Comparison of ENCODE assay signal across 8 cellular contexts in genomic region chr17:72030067-72030899, GRCh38.
DNase-seq lines count a peak whose midpoint lies in the region; ATAC-seq and TF ChIP-seq lines count a peak whose summit lies in the region.

No MANE protein-coding gene starts in this region.

- no peaks in the 10 kb centered on the region for H3K9me3 ChIP-seq in parathyroid adenoma (ENCODE audit: control insufficient read depth, low read length)

- no TSS peak for BruUV-seq in MCF 10A (replicated peaks; lab: Mats Ljungman, UMichigan)

- H3K4me3 ChIP-seq in parathyroid adenoma (ENCODE audit: low read depth, low read length), result peak overlapping the region; percentile 31

- H3K4me3 Mint-ChIP-seq in MCF 10A (ENCODE audit: unreplicated experiment), result no peak overlapping the region

- H3K4me1 Mint-ChIP-seq in MCF 10A (ENCODE audit: insufficient read depth, unreplicated experiment), result no peaks in the 10 kb centered on the region

- ATAC-seq in HG02571 (IDR thresholded peaks at IDR 0.05; ENCODE audit: unreplicated experiment) (peak; percentile 83), left cardiac atrium (peak; percentile 47 to 86)

- no peaks in the 10 kb centered on the region for H3K36me3 ChIP-seq in parathyroid adenoma (ENCODE audit: control insufficient read depth, insufficient read depth, low read length)

- no peaks in the 10 kb centered on the region for H3K27me3 Mint-ChIP-seq in MCF 10A (ENCODE audit: insufficient read depth, unreplicated experiment)

- H3K9me3 Mint-ChIP-seq in MCF 10A (ENCODE audit: unreplicated experiment), result no peaks in the 10 kb centered on the region

- no peak overlapping the region for H3K9ac ChIP-seq in parathyroid adenoma

- CTCF ChIA-PET in MCF 10A (lab: Yijun Ruan, JAX), result interaction anchor here (0.7 kb wide), 1 partner anchor 68 kb away, joined by 3 read pairs; no protein-coding TSS in a partner anchor

- no peak for TF ChIP-seq CTCF in MCF 10A (IDR thresholded peaks at IDR 0.05; ENCODE audit: unreplicated experiment)
- TF ChIP-seq CTCF in parathyroid adenoma (IDR thresholded peaks at IDR 0.05), result peak; percentile 4

- no peaks in the 10 kb centered on the region for H3K36me3 Mint-ChIP-seq in MCF 10A (ENCODE audit: insufficient read depth, unreplicated experiment)

- H3K4me1 ChIP-seq in parathyroid adenoma, result no peaks in the 10 kb centered on the region

- H3K79me2 ChIP-seq in parathyroid adenoma, result no peaks in the 10 kb centered on the region

- peaks cover 2% of the 10 kb centered on the region for H3K27me3 ChIP-seq in parathyroid adenoma (ENCODE audit: control insufficient read depth, insufficient read depth, low read length)

- in situ Hi-C loops in T47D (cut with HindIII; ENCODE audit: low pct_unique_long_range_greater_than_20kb, low sequenced_read_pairs), result no loop called here

- POLR2A ChIA-PET in MCF 10A (lab: Yijun Ruan, JAX), result no interaction called here

- peak overlapping the region; percentile 51 for H3K4me2 ChIP-seq in parathyroid adenoma (ENCODE audit: low read length)

- H2AFZ ChIP-seq in parathyroid adenoma, result peak overlapping the region; percentile 82

- no peak overlapping the region for H3K27ac Mint-ChIP-seq in MCF 10A (ENCODE audit: low read depth, unreplicated experiment)

- DNase-seq in T47D (ENCODE audit: low read depth in 1 of 2, low spot score in 1 of 2) (peak; percentile 29 to 61), MCF 10A (ENCODE audit: unreplicated experiment) (no peak), NCI-H1436 treated with DMSO at 0.1 percent for 48 hours (lab: John Stamatoyannopoulos, UW) (peak; percentile 50), left cardiac atrium (peak; percentile 32), COLO668 (lab: John Stamatoyannopoulos, UW; ENCODE audit: unreplicated experiment) (no peak)
- peak; percentile 10 for DNase-seq in activated naive CD4-positive, alpha-beta T cell treated with anti-CD3 and anti-CD28 coated beads, Interleukin-2, amount 50 U/mL, for 16 hours

- no peak overlapping the region for H3K27ac ChIP-seq in parathyroid adenoma

- intact Hi-C loops in MCF 10A (cut with micrococcal nuclease), result no loop called here
- intact Hi-C loops in left cardiac atrium (cut with DNase I), result no loop called here

Comparison
In these comparisons a context has a peak if more than half of its experiments do, and no peak if none do; other contexts are left out.
1. DNase-seq: peak in T47D (2 of 2), NCI-H1436 treated with DMSO at 0.1 percent for 48 hours (single experiment), activated naive CD4-positive, alpha-beta T cell treated with anti-CD3 and anti-CD28 coated beads, Interleukin-2, amount 50 U/mL, for 16 hours (single experiment) and left cardiac atrium (single experiment); none in MCF 10A (single experiment) and COLO668 (single experiment).